ENCODE assay signal across 23 cellular contexts in genomic region chr7:101059620-101059942, GRCh38. TPM values are rescaled to one million over a fixed set of nuclear protein-coding genes. Genes with fewer than 3 reads are reported as not detected.
DNase-seq lines count a peak whose midpoint lies in the region; ATAC-seq and TF ChIP-seq lines count a peak whose summit lies in the region.
"Had no signal": no experiment of that assay in that cellular context is flagged by ENCODE, and none has a peak within 500 bp of the region (broad histone marks: within the 10 kb centered on the region; RNA-seq: fewer than 3 reads in every experiment).

No MANE protein-coding gene starts in this region.

- H3K4me1 Mint-ChIP-seq in natural killer cell = peaks cover 0 to 7% of the 10 kb centered on the region in 2 donors
- peaks cover 0 to 2% of the 10 kb centered on the region in 2 donors for H3K4me1 Mint-ChIP-seq in natural killer cell treated with Interleukin-12 subunit alpha and Interleukin-12 subunit beta and Interleukin-15 and Interleukin-18, amount 100 ng/mL, for 72 hours (ENCODE audit: low read depth in 2 of 2)
- H3K4me1 Mint-ChIP-seq in chondrocyte (ENCODE audit: low read depth) = peaks cover 5% of the 10 kb centered on the region

- H3K36me3 Mint-ChIP-seq in natural killer cell (no peaks in the 10 kb centered on the region), chondrocyte (ENCODE audit: low read depth) (no peaks in the 10 kb centered on the region)
- no peaks in the 10 kb centered on the region for H3K36me3 Mint-ChIP-seq in natural killer cell treated with Interleukin-12 subunit alpha and Interleukin-12 subunit beta and Interleukin-15 and Interleukin-18, amount 100 ng/mL, for 72 hours
- H3K36me3 Mint-ChIP-seq: activated naive CD8-positive, alpha-beta T cell treated with anti-CD3 and anti-CD28 coated beads for 36 hours had no signal

- POLR2A ChIA-PET in OCI-LY7 (lab: Charles Lee) = interaction anchor here (0.6 kb wide), 1 partner anchor 1044 kb away, joined by 4 read pairs; the partner anchor contains the start of gene ZKSCAN1

- no peak overlapping the region for H3K4me3 Mint-ChIP-seq in natural killer cell
- H3K4me3 Mint-ChIP-seq in natural killer cell treated with Interleukin-12 subunit alpha and Interleukin-12 subunit beta and Interleukin-15 and Interleukin-18, amount 100 ng/mL, for 72 hours = no peak overlapping the region
- no peak overlapping the region for H3K4me3 Mint-ChIP-seq in chondrocyte (ENCODE audit: unreplicated experiment)
- H3K4me3 Mint-ChIP-seq: activated naive CD8-positive, alpha-beta T cell treated with anti-CD3 and anti-CD28 coated beads for 36 hours; effector memory CD8-positive, alpha-beta T cell had no signal

- no peak for TF ChIP-seq POLR2A in spleen (IDR thresholded peaks at IDR 0.05)

- no peak overlapping the region for H2AFZ ChIP-seq in OCI-LY7 (ENCODE audit: low read length)

- H4K20me1 ChIP-seq in OCI-LY7 (ENCODE audit: insufficient read depth, low read length) = no peaks in the 10 kb centered on the region

- no peak overlapping the region for H3K27ac Mint-ChIP-seq in natural killer cell
- H3K27ac Mint-ChIP-seq in natural killer cell treated with Interleukin-12 subunit alpha and Interleukin-12 subunit beta and Interleukin-15 and Interleukin-18, amount 100 ng/mL, for 72 hours = no peak overlapping the region
- no peak overlapping the region for H3K27ac Mint-ChIP-seq in chondrocyte (ENCODE audit: unreplicated experiment)
- H3K27ac Mint-ChIP-seq: activated naive CD8-positive, alpha-beta T cell treated with anti-CD3 and anti-CD28 coated beads for 36 hours had no signal

- no peaks in the 10 kb centered on the region for H3K9me2 ChIP-seq in OCI-LY7 (ENCODE audit: insufficient read depth, low read length)

- H3K9me3 Mint-ChIP-seq in natural killer cell = no peaks in the 10 kb centered on the region
- H3K9me3 Mint-ChIP-seq in natural killer cell treated with Interleukin-12 subunit alpha and Interleukin-12 subunit beta and Interleukin-15 and Interleukin-18, amount 100 ng/mL, for 72 hours = no peaks in the 10 kb centered on the region
- H3K9me3 Mint-ChIP-seq in chondrocyte (ENCODE audit: low read depth) = no peaks in the 10 kb centered on the region
- H3K9me3 Mint-ChIP-seq: activated naive CD8-positive, alpha-beta T cell treated with anti-CD3 and anti-CD28 coated beads for 36 hours; effector memory CD8-positive, alpha-beta T cell had no signal

- 31 to 37% (median 36%) methylated on average over 9 of the region's 9 CpGs for WGBS in spleen, 5 donors

- CTCF ChIA-PET in OCI-LY7 (lab: Charles Lee; ENCODE audit: unreplicated experiment) = no interaction called here

- H3K27ac ChIP-seq in OCI-LY7 (ENCODE audit: low read depth, low read length, poor library complexity, severe bottlenecking) (no peak overlapping the region), spleen (no peak overlapping the region)
- H3K27ac ChIP-seq: neutrophil, prostate gland, SJSA1, tibial nerve had no signal

- H3K27me3 ChIP-seq in spleen (replicated peaks in 1 of 7) = peaks cover 0 to 88% (median 39%) of the 10 kb centered on the region in 7 donors

- H3K4me1 ChIP-seq in OCI-LY7 (ENCODE audit: insufficient read depth, low read length, poor library complexity, severe bottlenecking) (no peaks in the 10 kb centered on the region), spleen (peaks cover 0 to 6% (median 2%) of the 10 kb centered on the region in 6 donors)
- H3K4me1 ChIP-seq: BE2C, prostate gland, SJSA1 had no signal

- intact Hi-C loops in natural killer cell (cut with micrococcal nuclease) (loop anchor here (1.0 kb wide), 2 partner anchors 93 to 162 kb away; no protein-coding TSS in a partner anchor), OCI-LY7 (cut with micrococcal nuclease; ENCODE audit: unreplicated experiment) (loop anchor here (1.0 to 5.0 kb wide), 2 partner anchors 92 to 162 kb away; partner anchors contain the start of gene MUC12), spleen (cut with DNase I; ENCODE audit: low total_unique reads) (loop anchor here (5.0 to 10.0 kb wide), 2 partner anchors 162 to 355 kb away; partner anchors contain the start of genes ACHE and POP7)

- H3K36me3 ChIP-seq in OCI-LY7 (ENCODE audit: insufficient read depth, low read length) (no peaks in the 10 kb centered on the region), spleen (no peaks in the 10 kb centered on the region)
- H3K36me3 ChIP-seq: BE2C, neutrophil, prostate gland, SJSA1, tibial nerve had no signal

- peaks cover 38 to 54% of the 10 kb centered on the region in 2 donors for H3K27me3 Mint-ChIP-seq in natural killer cell (ENCODE audit: low read depth in 2 of 2)
- H3K27me3 Mint-ChIP-seq in natural killer cell treated with Interleukin-12 subunit alpha and Interleukin-12 subunit beta and Interleukin-15 and Interleukin-18, amount 100 ng/mL, for 72 hours = peaks cover 26 to 55% of the 10 kb centered on the region in 2 donors
- peaks cover 51% of the 10 kb centered on the region for H3K27me3 Mint-ChIP-seq in chondrocyte (ENCODE audit: low read depth)

- ATAC-seq in natural killer cell (peak in 2 of 3 donors; percentile 8 to 17), HG02588 (IDR thresholded peaks at IDR 0.05; ENCODE audit: unreplicated experiment) (no peak), HG02973 (IDR thresholded peaks at IDR 0.05; ENCODE audit: unreplicated experiment) (no peak)
- no peak for ATAC-seq in natural killer cell treated with Interleukin-12 subunit alpha and Interleukin-12 subunit beta and Interleukin-15 and Interleukin-18, amount 100 ng/mL, for 72 hours

- H3K9me3 ChIP-seq in OCI-LY7 (ENCODE audit: low read length) (no peaks in the 10 kb centered on the region), spleen (no peaks in the 10 kb centered on the region)
- H3K9me3 ChIP-seq: BE2C, neutrophil, prostate gland, SJSA1, tibial nerve had no signal

- no peak overlapping the region for H3K4me2 ChIP-seq in OCI-LY7 (ENCODE audit: low read length)

- BruUV-seq in OCI-LY7 (replicated peaks; lab: Mats Ljungman, UMichigan) = no TSS peak

- DNase-seq in natural killer cell = no peak
- DNase-seq in natural killer cell treated with Interleukin-12 subunit alpha and Interleukin-12 subunit beta and Interleukin-15 and Interleukin-18, amount 100 ng/mL, for 72 hours (ENCODE audit: low spot score) = no peak
- no peak for DNase-seq in OCI-LY7 (ENCODE audit: low spot score)
- peak; percentile 10 for DNase-seq in chondrocyte (ENCODE audit: low spot score)
- peak; percentile 12 for DNase-seq in spleen
- DNase-seq in COLO668 (lab: John Stamatoyannopoulos, UW; ENCODE audit: unreplicated experiment) = no peak
- DNase-seq: activated gamma-delta T cell, NCI-H2081 treated with DMSO at 0.1 percent for 48 hours had no signal

- no peaks in the 10 kb centered on the region for H3K79me2 ChIP-seq in OCI-LY7 (ENCODE audit: insufficient read depth, low read depth, low read length)

- H3K4me3 ChIP-seq in OCI-LY7 (ENCODE audit: low read depth, low read length, poor library complexity, severe bottlenecking) (no peak overlapping the region), spleen (no peak overlapping the region)
- H3K4me3 ChIP-seq: prostate gland, SJSA1, tibial nerve had no signal

- peak; percentile 18 for TF ChIP-seq CTCF in natural killer cell (IDR thresholded peaks at IDR 0.05)
- peak; percentile 52; the same call in 1 of the 2 replicates for TF ChIP-seq CTCF in OCI-LY7 (conservative IDR thresholded peaks at IDR 0.05; ENCODE audit: low read length)
- TF ChIP-seq CTCF in chondrocyte (IDR thresholded peaks at IDR 0.05) = peak; percentile 66
- peak in 4 of 11 experiments; percentile 9 to 60 (median 37) for TF ChIP-seq CTCF in spleen (IDR thresholded peaks at IDR 0.05 in 8 of 11, conservative IDR thresholded peaks at IDR 0.05 in 3 of 11)

RNA-seq across cellular contexts. Expression of gene TRIM56, which starts 25.7 kb away (rescaled TPM):
- 10 to 100 TPM; 53.6 to 75.8 (median 63.9) TPM for total RNA-seq in natural killer cell
- total RNA-seq in natural killer cell treated with Interleukin-12 subunit alpha and Interleukin-12 subunit beta and Interleukin-15 and Interleukin-18, amount 100 ng/mL, for 72 hours = 10 to 100 TPM; 54.8 to 73.7 TPM
- 15.6 and 16.7 TPM in 2 replicates for total RNA-seq in OCI-LY7 (2014; rRNA removed; shearing (Covaris generic))
- 47.3 and 51.9 TPM in 2 replicates for total RNA-seq in OCI-LY7 (2022)
- 26.1 to 35.7 TPM (median 30.4 TPM) in 3 replicates for total RNA-seq in chondrocyte
- 10 to 100 TPM; 34.9 to 82.2 (median 52.2) TPM for total RNA-seq in spleen
- 10 to 100 TPM in 1 of 3 donors, 1 to 10 TPM in 2; 5.0 to 16.0 (median 6.3) TPM for polyA plus RNA-seq in spleen

RNA-seq across cellular contexts. Expression of gene MUC17, which starts 39.7 kb away (rescaled TPM):
- total RNA-seq in natural killer cell (not detected), OCI-LY7 (2022) (not detected in 2 replicates), chondrocyte (not detected in 3 replicates), spleen (not detected)
- total RNA-seq in natural killer cell treated with Interleukin-12 subunit alpha and Interleukin-12 subunit beta and Interleukin-15 and Interleukin-18, amount 100 ng/mL, for 72 hours = not detected
- not detected in 2 replicates for total RNA-seq in OCI-LY7 (2014; rRNA removed; shearing (Covaris generic))
- not detected for polyA plus RNA-seq in spleen
- total RNA-seq: activated CD8-positive, alpha-beta memory T cell treated with anti-CD3 and anti-CD28 coated beads for 36 hours; activated naive CD8-positive, alpha-beta T cell treated with anti-CD3 and anti-CD28 coated beads for 36 hours; aorta; cardiac septum; G401; sciatic nerve; SJSA1; T-helper 1 cell treated with Interleukin-12 subunit alpha and Interleukin-12 subunit beta and Interleukin-4 antibody, amounts not matched to agents 30 ng/mL and 1 ng/mL, for 36 hours; tibial nerve had no signal

Comparison
In these comparisons a context has a peak if more than half of its experiments do, and no peak if none do; other contexts are left out.
1. ATAC-seq: peak in natural killer cell (2 of 3); none in natural killer cell treated with Interleukin-12 subunit alpha and Interleukin-12 subunit beta and Interleukin-15 and Interleukin-18, amount 100 ng/mL, for 72 hours (0 of 2), HG02588 (single experiment) and HG02973 (single experiment).
2. DNase-seq: peak in chondrocyte (single experiment) and spleen (single experiment); none in natural killer cell (single experiment), natural killer cell treated with Interleukin-12 subunit alpha and Interleukin-12 subunit beta and Interleukin-15 and Interleukin-18, amount 100 ng/mL, for 72 hours (single experiment), OCI-LY7 (single experiment) and COLO668 (single experiment).